ENCODE assay signal across 19 cellular contexts in genomic region chr18:28078298-28078697, GRCh38.
"Had no signal": no experiment of that assay in that cellular context is flagged by ENCODE, and none has a peak within 500 bp of the region (broad histone marks: within the 10 kb centered on the region; RNA-seq: fewer than 3 reads in every experiment).

No MANE protein-coding gene starts in this region.

- H3K9me3 ChIP-seq: gastrocnemius medialis, ovary, thyroid gland, uterus had no signal

- H3K4me3 ChIP-seq: coronary artery, gastrocnemius medialis, ovary, thyroid gland, uterus had no signal

- H3K4me1 ChIP-seq: gastrocnemius medialis, thyroid gland, uterus had no signal

- H3K4me1 Mint-ChIP-seq: activated CD8-positive, alpha-beta memory T cell treated with anti-CD3 and anti-CD28 coated beads, Interleukin-2, amount 10 ng/mL, durations not matched to agents 7 days and 5 days; activated naive CD8-positive, alpha-beta T cell treated with anti-CD3 and anti-CD28 coated beads for 36 hours had no signal

- DNase-seq: activated CD4-positive, alpha-beta T cell treated with anti-CD3 and anti-CD28 coated beads, Interleukin-2, amount 50 U/mL, for 4 hours; activated CD4-positive, CD25-positive, alpha-beta regulatory T cell treated with anti-CD3 and anti-CD28 coated beads, Interleukin-2, amount 50 U/mL, for 72 hours; activated CD8-positive, alpha-beta memory T cell treated with anti-CD3 and anti-CD28 coated beads, Interleukin-2, amount 10 ng/mL, durations not matched to agents 7 days and 5 days; activated gamma-delta T cell; activated naive CD8-positive, alpha-beta T cell treated with anti-CD3 and anti-CD28 coated beads for 36 hours; activated T-cell treated with anti-CD3 and anti-CD28 coated beads, Interleukin-2, amount 50 U/mL, for 4 hours; anterior cingulate cortex; effector CD8-positive, alpha-beta T cell; gastrocnemius medialis; hippocampal formation; ovary; stimulated activated CD4-positive, alpha-beta T cell treated with anti-CD3 and anti-CD28 coated beads, Interleukin-15, amount 100 ng/mL, for 24 hours; stimulated activated CD4-positive, alpha-beta T cell treated with anti-CD3 and anti-CD28 coated beads, Interleukin-4, amount 100 ng/mL, for 4 hours; T-helper 9 cell; thyroid gland; uterus had no signal

- ATAC-seq: activated CD8-positive, alpha-beta memory T cell treated with anti-CD3 and anti-CD28 coated beads, Interleukin-2, amount 10 ng/mL, durations not matched to agents 7 days and 5 days; activated T-cell treated with anti-CD3 and anti-CD28 coated beads, Interleukin-2, amount 50 U/mL, for 4 hours; gastrocnemius medialis; natural killer cell treated with Interleukin-12 subunit alpha and Interleukin-12 subunit beta and Interleukin-15 and Interleukin-18, amount 100 ng/mL, for 72 hours had no signal

- H3K27me3 ChIP-seq: gastrocnemius medialis, ovary, thyroid gland, uterus had no signal

- H3K27me3 Mint-ChIP-seq: activated CD8-positive, alpha-beta memory T cell treated with anti-CD3 and anti-CD28 coated beads, Interleukin-2, amount 10 ng/mL, durations not matched to agents 7 days and 5 days; activated naive CD8-positive, alpha-beta T cell treated with anti-CD3 and anti-CD28 coated beads for 36 hours; natural killer cell treated with Interleukin-12 subunit alpha and Interleukin-12 subunit beta and Interleukin-15 and Interleukin-18, amount 100 ng/mL, for 72 hours had no signal

- H3K36me3 ChIP-seq: gastrocnemius medialis, ovary, thyroid gland, uterus had no signal

- H3K4me3 Mint-ChIP-seq: activated CD8-positive, alpha-beta memory T cell treated with anti-CD3 and anti-CD28 coated beads, Interleukin-2, amount 10 ng/mL, durations not matched to agents 7 days and 5 days; activated naive CD8-positive, alpha-beta T cell treated with anti-CD3 and anti-CD28 coated beads for 36 hours; activated T-cell treated with anti-CD3 and anti-CD28 coated beads, Interleukin-2, amount 50 U/mL, for 4 hours; natural killer cell treated with Interleukin-12 subunit alpha and Interleukin-12 subunit beta and Interleukin-15 and Interleukin-18, amount 100 ng/mL, for 72 hours had no signal

- H3K27ac Mint-ChIP-seq: activated CD8-positive, alpha-beta memory T cell treated with anti-CD3 and anti-CD28 coated beads, Interleukin-2, amount 10 ng/mL, durations not matched to agents 7 days and 5 days; activated naive CD8-positive, alpha-beta T cell treated with anti-CD3 and anti-CD28 coated beads for 36 hours; natural killer cell treated with Interleukin-12 subunit alpha and Interleukin-12 subunit beta and Interleukin-15 and Interleukin-18, amount 100 ng/mL, for 72 hours had no signal

- H3K27ac ChIP-seq: coronary artery, epithelial cell of prostate, gastrocnemius medialis, ovary, thyroid gland, uterus had no signal

- H3K9me3 Mint-ChIP-seq: activated naive CD8-positive, alpha-beta T cell treated with anti-CD3 and anti-CD28 coated beads for 36 hours; natural killer cell treated with Interleukin-12 subunit alpha and Interleukin-12 subunit beta and Interleukin-15 and Interleukin-18, amount 100 ng/mL, for 72 hours had no signal

- H3K36me3 Mint-ChIP-seq: activated CD8-positive, alpha-beta memory T cell treated with anti-CD3 and anti-CD28 coated beads, Interleukin-2, amount 10 ng/mL, durations not matched to agents 7 days and 5 days; activated naive CD8-positive, alpha-beta T cell treated with anti-CD3 and anti-CD28 coated beads for 36 hours; natural killer cell treated with Interleukin-12 subunit alpha and Interleukin-12 subunit beta and Interleukin-15 and Interleukin-18, amount 100 ng/mL, for 72 hours had no signal
